Comparison of ENCODE assay signal across 30 cellular contexts in genomic region chr15:72890043-72890442, GRCh38.
DNase-seq lines count a peak whose midpoint lies in the region; ATAC-seq, FAIRE-seq and TF ChIP-seq lines count a peak whose summit lies in the region.
"Had no signal": no experiment of that assay in that cellular context is flagged by ENCODE, and none has a peak within 500 bp of the region (broad histone marks: within the 10 kb centered on the region; RNA-seq: fewer than 3 reads in every experiment).

No MANE protein-coding gene starts in this region.

- H3K27me3 ChIP-seq in dorsolateral prefrontal cortex = no peaks in the 10 kb centered on the region
- H3K27me3 ChIP-seq in HepG2 (ENCODE audit: control insufficient read depth in 1 of 2, insufficient read depth in 2 of 2, low read length in 2 of 2) = no peaks in the 10 kb centered on the region
- H3K27me3 ChIP-seq: adrenal gland had no signal

- no peaks in the 10 kb centered on the region for H3K9me3 Mint-ChIP-seq in T-helper 2 cell treated with Interferon-gamma antibody and Interleukin-4, amounts not matched to agents 5 μg/mL and 100 μg/mL, for 36 hours
- H3K9me3 Mint-ChIP-seq: activated naive CD4-positive, alpha-beta T cell treated with anti-CD3 and anti-CD28 coated beads for 36 hours; neural crest cell had no signal

- DNase-seq in DMS 273 (lab: John Stamatoyannopoulos, UW; ENCODE audit: unreplicated experiment) (peak; percentile 90), NCI-H2171 treated with DMSO at 0.1 percent for 48 hours (lab: John Stamatoyannopoulos, UW) (peak; percentile 100), dorsolateral prefrontal cortex (peak in 8 of 10 donors; percentile 20 to 77 (median 58)), retina (peak; percentile 54), COR-L47 (lab: John Stamatoyannopoulos, UW) (no peak), HepG2 (ENCODE audit: low spot score) (no peak)
- no peak for DNase-seq in T-helper 2 cell treated with Interferon-gamma antibody and Interleukin-4, amounts not matched to agents 5 μg/mL and 100 μg/mL, for 36 hours (ENCODE audit: low spot score)
- DNase-seq: activated CD4-positive, alpha-beta T cell treated with anti-CD3 and anti-CD28 coated beads, Interleukin-2, amount 50 U/mL, for 1 hour; activated CD8-positive, alpha-beta memory T cell treated with anti-CD3 and anti-CD28 coated beads, Interleukin-2, amount 10 ng/mL, durations not matched to agents 7 days and 5 days; activated naive CD4-positive, alpha-beta T cell treated with anti-CD3 and anti-CD28 coated beads for 36 hours; activated T-cell treated with anti-CD3 and anti-CD28 coated beads, Interleukin-2, amount 50 U/mL, for 72 hours; adrenal gland; CD4-positive, alpha-beta memory T cell; GDM1; H7; islet precursor cell; lower lobe of right lung; NCI-H1092 treated with DMSO at 0.1 percent for 48 hours; NCI-H510A; SHP77 treated with DMSO at 0.1 percent for 48 hours; stimulated activated CD4-positive, alpha-beta T cell treated with anti-CD3 and anti-CD28 coated beads, Interleukin-15, amount 100 ng/mL, for 24 hours; stimulated activated naive CD4-positive, alpha-beta T cell; SW 1271; T1000 had no signal

- in situ Hi-C loops in HepG2 (cut with HindIII; ENCODE audit: extremely low pct_ligation_motif_present, low pct_unique_long_range_greater_than_20kb) = no loop called here

- H3K4me1 ChIP-seq in HepG2 (ENCODE audit: insufficient read depth, low read length) = no peaks in the 10 kb centered on the region
- H3K4me1 ChIP-seq: adrenal gland, lower lobe of right lung, prostate gland had no signal

- H3K4me2 ChIP-seq in HepG2 (ENCODE audit: low read depth, low read length) = no peak overlapping the region

- 45% methylated on average over 11 of the region's 12 CpGs for WGBS in HepG2 (ENCODE audit: low lambda C conversion rate)

- no peaks in the 10 kb centered on the region for H3K36me3 ChIP-seq in HepG2 (replicated peaks in 1 of 2; ENCODE audit: control insufficient read depth in 1 of 2, insufficient read depth in 2 of 2, low read length in 2 of 2)
- H3K36me3 ChIP-seq: adrenal gland, lower lobe of right lung, prostate gland had no signal

- CTCF ChIA-PET in HepG2 (lab: Yijun Ruan, JAX; ENCODE audit: low intra/inter-chr PET ratio, low total read pairs) = no interaction called here

- no peaks in the 10 kb centered on the region for H3K36me3 Mint-ChIP-seq in T-helper 2 cell treated with Interferon-gamma antibody and Interleukin-4, amounts not matched to agents 5 μg/mL and 100 μg/mL, for 36 hours (ENCODE audit: low read depth)
- H3K36me3 Mint-ChIP-seq: activated CD8-positive, alpha-beta memory T cell treated with anti-CD3 and anti-CD28 coated beads, Interleukin-2, amount 10 ng/mL, durations not matched to agents 7 days and 5 days; brain; CD4-positive, alpha-beta memory T cell; IgD-negative memory B cell had no signal

- no peak for TF ChIP-seq RAD21 in HepG2 (CRISPR knock-in tag; IDR thresholded peaks at IDR 0.05)

- FAIRE-seq in HepG2 (lab: Jason Lieb, UNC) = no peak
- FAIRE-seq: urothelium cell line had no signal

- no peaks in the 10 kb centered on the region for H3K4me1 Mint-ChIP-seq in T-helper 2 cell treated with Interferon-gamma antibody and Interleukin-4, amounts not matched to agents 5 μg/mL and 100 μg/mL, for 36 hours (ENCODE audit: low read depth)
- H3K4me1 Mint-ChIP-seq: activated CD8-positive, alpha-beta memory T cell treated with anti-CD3 and anti-CD28 coated beads, Interleukin-2, amount 10 ng/mL, durations not matched to agents 7 days and 5 days; CD4-positive, alpha-beta memory T cell; IgD-negative memory B cell; neural crest cell had no signal

- no peaks in the 10 kb centered on the region for H4K20me1 ChIP-seq in HepG2 (ENCODE audit: insufficient read depth, low read length)

- H3K27ac ChIP-seq in dorsolateral prefrontal cortex (peak overlapping the region in 5 of 59 donors; percentile 22 to 61 (median 44)), HepG2 (ENCODE audit: extremely low read length, insufficient read depth, low read length) (no peak overlapping the region)
- H3K27ac ChIP-seq: adrenal gland, lower lobe of right lung, prostate gland had no signal

- no peak overlapping the region for H3K4me3 Mint-ChIP-seq in T-helper 2 cell treated with Interferon-gamma antibody and Interleukin-4, amounts not matched to agents 5 μg/mL and 100 μg/mL, for 36 hours
- H3K4me3 Mint-ChIP-seq: activated CD8-positive, alpha-beta memory T cell treated with anti-CD3 and anti-CD28 coated beads, Interleukin-2, amount 10 ng/mL, durations not matched to agents 7 days and 5 days; activated naive CD4-positive, alpha-beta T cell treated with anti-CD3 and anti-CD28 coated beads for 36 hours; activated T-cell treated with anti-CD3 and anti-CD28 coated beads, Interleukin-2, amount 50 U/mL, for 72 hours; brain; IgD-negative memory B cell; neural crest cell had no signal

- TF ChIP-seq CTCF in dorsolateral prefrontal cortex (IDR thresholded peaks at IDR 0.05 in 54 of 56, conservative IDR thresholded peaks at IDR 0.05 in 2 of 56; ENCODE audit: low read depth in 1 of 56, partially characterized antibody in 56 of 56) (no peak), HepG2 (CRISPR knock-in tag; IDR thresholded peaks at IDR 0.05) (no peak)

- no peak for TF ChIP-seq POLR2A in HepG2 (IDR thresholded peaks at IDR 0.05; ENCODE audit: insufficient read depth in 1 of 2, low read depth in 2 of 2, low read length in 2 of 2)

- no peaks in the 10 kb centered on the region for H3K9me3 ChIP-seq in HepG2 (ENCODE audit: low read length)
- H3K9me3 ChIP-seq: adrenal gland, lower lobe of right lung, prostate gland had no signal

- H2AFZ ChIP-seq in HepG2 (ENCODE audit: low read length) = no peak overlapping the region

- no peaks in the 10 kb centered on the region for H3K79me2 ChIP-seq in HepG2 (ENCODE audit: insufficient read depth, low read length)

- H3K4me3 ChIP-seq in dorsolateral prefrontal cortex (no peak overlapping the region), HepG2 (replicated peaks in 1 of 3; ENCODE audit: insufficient read depth in 1 of 3, low read depth in 2 of 3, low read length in 3 of 3) (no peak overlapping the region)
- H3K4me3 ChIP-seq: adrenal gland, lower lobe of right lung, prostate gland had no signal

- POLR2A ChIA-PET in HepG2 (lab: Yijun Ruan, JAX) = no interaction called here

- H3K9ac ChIP-seq in HepG2 (ENCODE audit: insufficient read depth, low read depth, low read length) = no peak overlapping the region

- H3K27me3 Mint-ChIP-seq in T-helper 2 cell treated with Interferon-gamma antibody and Interleukin-4, amounts not matched to agents 5 μg/mL and 100 μg/mL, for 36 hours (ENCODE audit: low read depth) = peaks cover 17% of the 10 kb centered on the region

- intact Hi-C loops in dorsolateral prefrontal cortex (cut with DNase I) = no loop called here
- intact Hi-C loops in HepG2 (cut with micrococcal nuclease; ENCODE audit: unreplicated experiment) = no loop called here

- TF ChIP-seq EP300 in HepG2 (IDR thresholded peaks at IDR 0.05; ENCODE audit: low read depth in 2 of 2, low read length in 2 of 2) (no peak), HepG2 (CRISPR knock-in tag; IDR thresholded peaks at IDR 0.05; ENCODE audit: borderline replicate concordance) (no peak)

- no peak for ATAC-seq in HepG2
- ATAC-seq: activated CD8-positive, alpha-beta memory T cell treated with anti-CD3 and anti-CD28 coated beads, Interleukin-2, amount 10 ng/mL, durations not matched to agents 7 days and 5 days; activated T-cell treated with anti-CD3 and anti-CD28 coated beads, Interleukin-2, amount 50 U/mL, for 72 hours; lower lobe of right lung; Panc1 had no signal

- BruUV-seq in HepG2 (replicated peaks; lab: Mats Ljungman, UMichigan) = no TSS peak

- H3K27ac Mint-ChIP-seq in T-helper 2 cell treated with Interferon-gamma antibody and Interleukin-4, amounts not matched to agents 5 μg/mL and 100 μg/mL, for 36 hours = no peak overlapping the region
- H3K27ac Mint-ChIP-seq: activated CD8-positive, alpha-beta memory T cell treated with anti-CD3 and anti-CD28 coated beads, Interleukin-2, amount 10 ng/mL, durations not matched to agents 7 days and 5 days; activated naive CD4-positive, alpha-beta T cell treated with anti-CD3 and anti-CD28 coated beads for 36 hours; activated T-cell treated with anti-CD3 and anti-CD28 coated beads, Interleukin-2, amount 50 U/mL, for 72 hours; IgD-negative memory B cell had no signal

TF ChIP-seq in HepG2, 621 proteins besides CTCF, POLR2A, EP300 and RAD21:
- TF ChIP-seq HNRNPLL (IDR thresholded peaks at IDR 0.05; ENCODE audit: low read depth, low read length, poor library complexity, severe bottlenecking) = no peak
- no peak for TF ChIP-seq ZNF333 (CRISPR knock-in tag; IDR thresholded peaks at IDR 0.05; ENCODE audit: borderline replicate concordance)
- TF ChIP-seq, protein P1, sequence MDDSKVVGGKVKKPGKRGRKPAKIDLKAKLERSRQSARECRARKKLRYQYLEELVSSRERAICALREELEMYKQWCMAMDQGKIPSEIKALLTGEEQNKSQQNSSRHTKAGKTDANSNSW (CRISPR knock-in tag; IDR thresholded peaks at IDR 0.05; ENCODE audit: borderline replicate concordance) = no peak

Comparison
In these comparisons a context has a peak if more than half of its experiments do, and no peak if none do; other contexts are left out.
1. DNase-seq: peak in DMS 273 (single experiment), NCI-H2171 treated with DMSO at 0.1 percent for 48 hours (single experiment), dorsolateral prefrontal cortex (8 of 10) and retina (single experiment); none in COR-L47 (single experiment), T-helper 2 cell treated with Interferon-gamma antibody and Interleukin-4, amounts not matched to agents 5 μg/mL and 100 μg/mL, for 36 hours (single experiment) and HepG2 (single experiment).